12 cellular contexts compared by ENCODE assay signal in the genomic region with DNA sequence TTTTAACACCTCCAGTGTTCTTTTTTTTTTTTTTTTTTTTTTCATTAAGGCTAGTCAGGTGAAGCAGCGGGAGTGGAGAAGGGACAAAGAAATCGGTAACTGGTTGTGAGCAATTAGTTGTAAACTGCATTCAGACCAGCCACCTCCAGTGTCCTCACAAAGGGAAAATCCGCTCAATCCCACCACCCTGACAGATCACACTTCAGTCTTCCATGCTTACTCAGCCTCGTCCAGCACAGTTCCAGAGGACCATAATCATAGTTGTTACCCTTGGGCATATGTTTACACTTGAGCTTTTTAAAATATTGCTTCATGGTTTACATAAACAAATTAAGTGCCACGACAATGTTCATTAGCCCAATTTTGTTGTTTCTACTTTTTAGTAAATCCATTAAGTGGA. TPM values are rescaled to one million over a fixed set of nuclear protein-coding genes. Genes with fewer than 3 reads are reported as not detected.
DNase-seq lines count a peak whose midpoint lies in the region; ATAC-seq, FAIRE-seq and TF ChIP-seq lines count a peak whose summit lies in the region.
"Had no signal": no experiment of that assay in that cellular context is flagged by ENCODE, and none has a peak within 500 bp of the region (broad histone marks: within the 10 kb centered on the region; RNA-seq: fewer than 3 reads in every experiment).

No MANE protein-coding gene starts in this region.

- TF ChIP-seq CTCF in SK-N-SH (IDR thresholded peaks at IDR 0.05) (no peak), endothelial cell of umbilical vein (IDR thresholded peaks at IDR 0.05; ENCODE audit: extremely low read depth in 1 of 2, insufficient read depth in 1 of 2, low read depth in 1 of 2, low read length in 2 of 2) (no peak), neural progenitor cell (IDR thresholded peaks at IDR 0.05) (no peak), upper lobe of left lung (IDR thresholded peaks at IDR 0.05) (no peak), WERI-Rb-1 (IDR thresholded peaks at IDR 0.05; ENCODE audit: low read depth, low read length) (no peak), MM.1S (IDR thresholded peaks at IDR 0.05; ENCODE audit: low read length) (no peak)

- H3K36me3 ChIP-seq in SK-N-SH (replicated peaks in 1 of 2; ENCODE audit: control insufficient read depth in 1 of 2, insufficient read depth in 2 of 2, low read length in 1 of 2) (peaks cover 40 to 45% of the 10 kb centered on the region in 2 experiments), endothelial cell of umbilical vein (ENCODE audit: control insufficient read depth in 2 of 2, extremely low read depth in 1 of 2, insufficient read depth in 2 of 2, low read length in 2 of 2) (peaks cover 7 to 23% of the 10 kb centered on the region in 2 experiments), neural progenitor cell (no peaks in the 10 kb centered on the region), upper lobe of left lung (peaks cover 10 to 49% (median 40%) of the 10 kb centered on the region in 4 donors), WERI-Rb-1 (peaks cover 44% of the 10 kb centered on the region), MM.1S (replicated peaks; ENCODE audit: insufficient read depth, low read length) (0 out of 2 replicates have a peak, but pooled peaks cover 11% of the 10 kb centered on the region)

- dilution Hi-C loops in endothelial cell of umbilical vein (cut with MboI; ENCODE audit: extremely low pct_ligation_motif_present, low sequenced_read_pairs), result no loop called here

- H3K27ac ChIP-seq in SK-N-SH (ENCODE audit: low read depth in 2 of 2, low read length in 1 of 2) (peak overlapping the region; percentile 31 to 75; a peak in 3 of 4 replicates), endothelial cell of umbilical vein (ENCODE audit: insufficient read depth, low read depth, low read length) (peak overlapping the region; percentile 78), neural progenitor cell (no peak overlapping the region), upper lobe of left lung (peak overlapping the region; percentile 64 to 78 (median 73)), WERI-Rb-1 (no peak overlapping the region), MM.1S (ENCODE audit: low read length) (no peak overlapping the region)

- peaks cover 11% of the 10 kb centered on the region for H3K4me1 Mint-ChIP-seq in neural progenitor cell

- no peak overlapping the region for H2AFZ ChIP-seq in SK-N-SH (ENCODE audit: low read depth)
- H2AFZ ChIP-seq in endothelial cell of umbilical vein (ENCODE audit: low read depth, low read length), result no peak overlapping the region
- no peak overlapping the region for H2AFZ ChIP-seq in neural progenitor cell (replicated peaks)
- no peak overlapping the region for H2AFZ ChIP-seq in MM.1S (ENCODE audit: low read length)

- peaks cover 66% of the 10 kb centered on the region for H4K20me1 ChIP-seq in SK-N-SH (ENCODE audit: insufficient read depth)
- no peaks in the 10 kb centered on the region for H4K20me1 ChIP-seq in endothelial cell of umbilical vein (replicated peaks; ENCODE audit: control insufficient read depth, extremely low read depth, insufficient read depth, low read length)
- peaks cover 60% of the 10 kb centered on the region for H4K20me1 ChIP-seq in neural progenitor cell (ENCODE audit: low read depth)
- H4K20me1 ChIP-seq in MM.1S (ENCODE audit: insufficient read depth, low read length), result peaks cover 5% of the 10 kb centered on the region; the same call in 1 of the 2 replicates

- peaks cover 90% of the 10 kb centered on the region for H3K79me2 ChIP-seq in SK-N-SH (ENCODE audit: insufficient read depth)
- peaks cover 39% of the 10 kb centered on the region for H3K79me2 ChIP-seq in endothelial cell of umbilical vein (ENCODE audit: control insufficient read depth, insufficient read depth, low read length)
- H3K79me2 ChIP-seq in neural progenitor cell (ENCODE audit: low read depth), result peaks cover 46% of the 10 kb centered on the region
- H3K79me2 ChIP-seq in MM.1S (ENCODE audit: low read length), result peaks cover 68% of the 10 kb centered on the region

- H3F3A ChIP-seq in SK-N-SH (replicated peaks; ENCODE audit: insufficient read depth) (peaks cover 37% of the 10 kb centered on the region), neural progenitor cell (ENCODE audit: low read depth) (peaks cover 5% of the 10 kb centered on the region), MM.1S (ENCODE audit: insufficient read depth, low read length) (peaks cover 7% of the 10 kb centered on the region; the same call in 1 of the 2 replicates)

- H3K27me3 ChIP-seq in SK-N-SH (ENCODE audit: insufficient read depth) (no peaks in the 10 kb centered on the region), endothelial cell of umbilical vein (ENCODE audit: control insufficient read depth in 2 of 2, insufficient read depth in 2 of 2, low read length in 2 of 2) (no peaks in the 10 kb centered on the region), neural progenitor cell (no peaks in the 10 kb centered on the region), upper lobe of left lung (no peaks in the 10 kb centered on the region), WERI-Rb-1 (ENCODE audit: insufficient read depth, low read depth, severe bottlenecking) (no peaks in the 10 kb centered on the region), MM.1S (replicated peaks; ENCODE audit: insufficient read depth, low read length) (no peaks in the 10 kb centered on the region)

- no peaks in the 10 kb centered on the region for H3K27me3 Mint-ChIP-seq in neural progenitor cell (ENCODE audit: insufficient read depth, low read depth)

- H3K9me2 ChIP-seq in SK-N-SH (no peaks in the 10 kb centered on the region), MM.1S (replicated peaks; ENCODE audit: insufficient read depth, low read length) (no peaks in the 10 kb centered on the region)

- H3K9me3 ChIP-seq in SK-N-SH, result no peaks in the 10 kb centered on the region
- no peaks in the 10 kb centered on the region for H3K9me3 ChIP-seq in endothelial cell of umbilical vein (replicated peaks; ENCODE audit: control insufficient read depth, insufficient read depth, low read length)
- H3K9me3 ChIP-seq in neural progenitor cell (ENCODE audit: low read depth), result no peaks in the 10 kb centered on the region
- H3K9me3 ChIP-seq in upper lobe of left lung, result no peaks in the 10 kb centered on the region
- H3K9me3 ChIP-seq in WERI-Rb-1 (ENCODE audit: severe bottlenecking), result no peaks in the 10 kb centered on the region
- H3K9me3 ChIP-seq in MM.1S (replicated peaks; ENCODE audit: insufficient read depth, low read length), result no peaks in the 10 kb centered on the region

- peak overlapping the region; percentile 53; the same call in 1 of the 2 replicates for H3K4me2 ChIP-seq in SK-N-SH
- peak overlapping the region; percentile 29 for H3K4me2 ChIP-seq in endothelial cell of umbilical vein (ENCODE audit: insufficient read depth, low read length)
- no peak overlapping the region for H3K4me2 ChIP-seq in neural progenitor cell
- H3K4me2 ChIP-seq in MM.1S (ENCODE audit: low read depth, low read length), result no peak overlapping the region

- TF ChIP-seq EP300 in SK-N-SH (IDR thresholded peaks at IDR 0.05; ENCODE audit: borderline replicate concordance in 1 of 2, low read depth in 1 of 2, low read length in 1 of 2) (no peak), upper lobe of left lung (IDR thresholded peaks at IDR 0.05) (no peak)

- no TSS peak for BruUV-seq in endothelial cell of umbilical vein (replicated peaks; lab: Mats Ljungman, UMichigan)

- ATAC-seq in SK-N-SH treated with all-trans-retinoic acid at 6 μM for 48 hours (no peak), upper lobe of left lung (ENCODE audit: low FRiP score in 2 of 2) (no peak)

- H3K27ac Mint-ChIP-seq in neural progenitor cell, result peak overlapping the region; percentile 36

- TF ChIP-seq POLR2A in endothelial cell of umbilical vein (IDR thresholded peaks at IDR 0.05; ENCODE audit: low read depth, low read length) (no peak), upper lobe of left lung (IDR thresholded peaks at IDR 0.05) (no peak)

- POLR2A ChIA-PET in SK-N-SH (lab: Yijun Ruan, JAX) (no interaction called here), endothelial cell of umbilical vein (lab: Charles Lee) (interaction anchor here (1.2 kb wide), 1 partner anchor 10 kb away, joined by 7 read pairs; a partner anchor contains a TSS)

- FAIRE-seq in endothelial cell of umbilical vein (lab: Jason Lieb, UNC), result no peak

- H3K36me3 Mint-ChIP-seq in neural progenitor cell, result peaks cover 30% of the 10 kb centered on the region

- no peak for DNase-seq in SK-N-SH
- no peak for DNase-seq in endothelial cell of umbilical vein (ENCODE audit: low read depth, low spot score)
- DNase-seq in neural progenitor cell (ENCODE audit: low spot score), result no peak
- no peak for DNase-seq in upper lobe of left lung
- no peak for DNase-seq in medulla oblongata (ENCODE audit: extremely low spot score)
- no peak for DNase-seq in WERI-Rb-1
- DNase-seq in MM.1S, result no peak
- DNase-seq: activated CD4-positive, CD25-positive, alpha-beta regulatory T cell treated with anti-CD3 and anti-CD28 coated beads, Interleukin-2, amount 50 U/mL, for 72 hours; activated naive CD4-positive, alpha-beta T cell treated with Interleukin-2 at 50 U/mL for 16 hours; DMS79; RPMI8226 had no signal

- no peaks in the 10 kb centered on the region for H3K9me3 Mint-ChIP-seq in neural progenitor cell

- intact Hi-C loops in endothelial cell of umbilical vein (cut with micrococcal nuclease), result loop anchor here (1.0 to 5.0 kb wide), 2 partner anchors 10 to 334 kb away; a partner anchor contains a TSS

- no peak for TF ChIP-seq RAD21 in SK-N-SH (IDR thresholded peaks at IDR 0.05; ENCODE audit: low read length)

- no peak overlapping the region for H3K4me3 Mint-ChIP-seq in neural progenitor cell

- no peaks in the 10 kb centered on the region for H3K9me1 ChIP-seq in endothelial cell of umbilical vein (replicated peaks; ENCODE audit: control insufficient read depth, extremely low read depth, insufficient read depth, low read length)

- 85% methylated on average over 5 of the region's 5 CpGs for WGBS in SK-N-SH (ENCODE audit: low lambda C conversion rate)
- 66 to 71% methylated on average over 5 of the region's 5 CpGs for WGBS in upper lobe of left lung, 2 donors

- CTCF ChIA-PET in SK-N-SH (lab: Yijun Ruan, JAX), result interaction anchor here (1.0 to 5.9 kb wide), 3 partner anchors 12 to 243 kb away, joined by 3 to 72 read pairs (median 5); no protein-coding TSS in a partner anchor
- CTCF ChIA-PET in endothelial cell of umbilical vein (lab: Charles Lee), result interaction anchor here (1.4 to 5.8 kb wide), 3 partner anchors 10 to 214 kb away, joined by 4 to 107 read pairs (median 4); a partner anchor contains a TSS

- H3K4me3 ChIP-seq in SK-N-SH (ENCODE audit: low read depth in 2 of 2, low read length in 1 of 2), result peak overlapping the region in 1 of 2 experiments; percentile 10; a peak in 1 of 4 replicates
- no peak overlapping the region for H3K4me3 ChIP-seq in endothelial cell of umbilical vein (replicated peaks in 1 of 3; ENCODE audit: insufficient read depth in 1 of 3, low read depth in 1 of 3, low read length in 3 of 3)
- H3K4me3 ChIP-seq in neural progenitor cell, result no peak overlapping the region
- H3K4me3 ChIP-seq in upper lobe of left lung, result no peak overlapping the region
- H3K4me3 ChIP-seq in WERI-Rb-1 (ENCODE audit: low read depth, low read length), result no peak overlapping the region
- no peak overlapping the region for H3K4me3 ChIP-seq in MM.1S (ENCODE audit: low read length)

- H3K9ac ChIP-seq in SK-N-SH, result peak overlapping the region; percentile 30; the same call in 1 of the 2 replicates
- peak overlapping the region; percentile 20 for H3K9ac ChIP-seq in endothelial cell of umbilical vein (replicated peaks; ENCODE audit: extremely low read depth, insufficient read depth, low read length)
- H3K9ac ChIP-seq in neural progenitor cell, result no peak overlapping the region
- no peak overlapping the region for H3K9ac ChIP-seq in MM.1S (ENCODE audit: low read length)

- peaks cover 15 to 17% of the 10 kb centered on the region in 2 experiments; a peak in 3 of 4 replicates for H3K4me1 ChIP-seq in SK-N-SH (ENCODE audit: control insufficient read depth in 1 of 2, insufficient read depth in 2 of 2, low read depth in 1 of 2, low read length in 1 of 2)
- H3K4me1 ChIP-seq in endothelial cell of umbilical vein (ENCODE audit: control insufficient read depth, extremely low read depth, insufficient read depth, low read length), result peaks cover 21% of the 10 kb centered on the region
- H3K4me1 ChIP-seq in neural progenitor cell, result no peaks in the 10 kb centered on the region
- peaks cover 40 to 77% (median 57%) of the 10 kb centered on the region in 4 donors for H3K4me1 ChIP-seq in upper lobe of left lung
- H3K4me1 ChIP-seq in MM.1S (ENCODE audit: low read length), result peaks cover 9% of the 10 kb centered on the region; the same call in 1 of the 2 replicates

RNA-seq across cellular contexts. Expression of a gene that starts 10.2 kb away (rescaled TPM):
- 298 and 402 TPM in 2 replicates for polyA plus RNA-seq in SK-N-SH (2012; rRNA removed)
- polyA plus RNA-seq in SK-N-SH (2012; cell fraction: cytosol; rRNA removed), result 379 and 385 TPM in 2 replicates
- polyA plus RNA-seq in SK-N-SH (2012; cell fraction: nucleus; rRNA removed), result 112 and 116 TPM in 2 replicates
- 133 and 142 TPM in 2 replicates for total RNA-seq in endothelial cell of umbilical vein
- 238 and 245 TPM in 2 replicates for polyA plus RNA-seq in endothelial cell of umbilical vein
- 271 and 367 TPM in 2 replicates for polyA plus RNA-seq in endothelial cell of umbilical vein (2011; cell fraction: cytosol; rRNA removed)
- polyA plus RNA-seq in endothelial cell of umbilical vein (2011; cell fraction: nucleus; rRNA removed), result 104 and 127 TPM in 2 replicates
- polyA plus RNA-seq in endothelial cell of umbilical vein (2012), result 327 and 368 TPM in 2 replicates
- polyA minus RNA-seq in endothelial cell of umbilical vein, result 207 and 226 TPM in 2 replicates
- polyA minus RNA-seq in endothelial cell of umbilical vein (2011; cell fraction: cytosol; rRNA and poly(A)+ RNA removed), result 73.9 TPM
- polyA minus RNA-seq in endothelial cell of umbilical vein (2011; cell fraction: nucleus; rRNA and poly(A)+ RNA removed), result 46.8 and 47.4 TPM in 2 replicates
- total RNA-seq in neural progenitor cell (ENCODE audit: low replicate concordance), result 73.1 and 106 TPM in 2 replicates
- 100 to 1,000 TPM in 5 of 6 donors, 10 to 100 TPM in 1; 77.5 to 156 (median 122) TPM for total RNA-seq in upper lobe of left lung

RNA-seq across cellular contexts. Expression of a gene that starts 32.1 kb away (rescaled TPM):
- polyA plus RNA-seq in SK-N-SH (2012; rRNA removed) (17.2 and 24.9 TPM in 2 replicates), endothelial cell of umbilical vein (39.8 and 54.1 TPM in 2 replicates)
- 11.7 and 18.7 TPM in 2 replicates for polyA plus RNA-seq in SK-N-SH (2012; cell fraction: cytosol; rRNA removed)
- polyA plus RNA-seq in SK-N-SH (2012; cell fraction: nucleus; rRNA removed), result 80.3 and 107 TPM in 2 replicates
- total RNA-seq in endothelial cell of umbilical vein (32.1 and 32.7 TPM in 2 replicates), neural progenitor cell (ENCODE audit: low replicate concordance) (5.5 and 8.5 TPM in 2 replicates), upper lobe of left lung (100 to 1,000 TPM in 1 of 6 donors, 10 to 100 TPM in 5; 41.9 to 148 (median 71.8) TPM)
- polyA plus RNA-seq in endothelial cell of umbilical vein (2011; cell fraction: cytosol; rRNA removed), result 12.5 and 26.1 TPM in 2 replicates
- polyA plus RNA-seq in endothelial cell of umbilical vein (2011; cell fraction: nucleus; rRNA removed), result 75.2 and 90.4 TPM in 2 replicates
- polyA plus RNA-seq in endothelial cell of umbilical vein (2012), result 23.2 and 47.2 TPM in 2 replicates
- polyA minus RNA-seq in endothelial cell of umbilical vein, result 5.8 and 6.9 TPM in 2 replicates
- not detected for polyA minus RNA-seq in endothelial cell of umbilical vein (2011; cell fraction: cytosol; rRNA and poly(A)+ RNA removed)
- polyA minus RNA-seq in endothelial cell of umbilical vein (2011; cell fraction: nucleus; rRNA and poly(A)+ RNA removed), result 7.1 and 25.6 TPM in 2 replicates

Comparison
In these comparisons a context has a peak if more than half of its experiments do, and no peak if none do; other contexts are left out.
1. H3K27ac ChIP-seq: peak in SK-N-SH (2 of 2), endothelial cell of umbilical vein (single experiment) and upper lobe of left lung (4 of 4); none in neural progenitor cell (single experiment), WERI-Rb-1 (single experiment) and MM.1S (single experiment).
2. H3K4me2 ChIP-seq: peak in SK-N-SH (single experiment) and endothelial cell of umbilical vein (single experiment); none in neural progenitor cell (single experiment) and MM.1S (single experiment).
3. H3K9ac ChIP-seq: peak in SK-N-SH (single experiment) and endothelial cell of umbilical vein (single experiment); none in neural progenitor cell (single experiment) and MM.1S (single experiment).